11 cellular contexts compared by ENCODE assay signal in genomic region chr4:67131224-67131623, GRCh38.
A peak's percentile ranks its signal among the peaks of the same experiment; 100 is the strongest.
DNase-seq lines count a peak whose midpoint lies in the region; ATAC-seq, FAIRE-seq and TF ChIP-seq lines count a peak whose summit lies in the region.
"Had no signal": no experiment of that assay in that cellular context is flagged by ENCODE, and none has a peak within 500 bp of the region (broad histone marks: within the 10 kb centered on the region; RNA-seq: fewer than 3 reads in every experiment).

No MANE protein-coding gene starts in this region.

- ATAC-seq in GM19452 (IDR thresholded peaks at IDR 0.05; ENCODE audit: unreplicated experiment) = peak; percentile 86
- peak; percentile 98 for ATAC-seq in HG02938 (IDR thresholded peaks at IDR 0.05; ENCODE audit: unreplicated experiment)

- no peaks in the 10 kb centered on the region for H3K27me3 Mint-ChIP-seq in activated naive CD4-positive, alpha-beta T cell treated with anti-CD3 and anti-CD28 coated beads, Interleukin-2, amount 10 ng/mL, durations not matched to agents 7 days and 5 days

- H3K36me3 Mint-ChIP-seq in activated naive CD4-positive, alpha-beta T cell treated with anti-CD3 and anti-CD28 coated beads, Interleukin-2, amount 10 ng/mL, durations not matched to agents 7 days and 5 days = no peaks in the 10 kb centered on the region

- no peak overlapping the region for H3K27ac Mint-ChIP-seq in activated naive CD4-positive, alpha-beta T cell treated with anti-CD3 and anti-CD28 coated beads, Interleukin-2, amount 10 ng/mL, durations not matched to agents 7 days and 5 days

- peak; percentile 0 for DNase-seq in GM12892 (ENCODE audit: insufficient read length)
- DNase-seq in LHCN-M2 (ENCODE audit: low read depth) = peak; percentile 89
- no peak for DNase-seq in mesenteric fat pad (ENCODE audit: low spot score)
- no peak for DNase-seq in activated naive CD4-positive, alpha-beta T cell treated with anti-CD3 and anti-CD28 coated beads, Interleukin-2, amount 10 ng/mL, durations not matched to agents 7 days and 5 days
- no peak for DNase-seq in NCI-H2107 treated with DMSO at 0.1 percent for 48 hours (lab: John Stamatoyannopoulos, UW; ENCODE audit: unreplicated experiment)
- no peak for DNase-seq in NCI-H187 (lab: John Stamatoyannopoulos, UW)
- DNase-seq: foreskin fibroblast, NCI-H1417 treated with DMSO at 0.1 percent for 48 hours, OCI-M1 had no signal

- no peak for FAIRE-seq in GM12892 (lab: Jason Lieb, UNC)

- H3K4me3 Mint-ChIP-seq in activated naive CD4-positive, alpha-beta T cell treated with anti-CD3 and anti-CD28 coated beads, Interleukin-2, amount 10 ng/mL, durations not matched to agents 7 days and 5 days = no peak overlapping the region

- TF ChIP-seq POLR2A in GM12892 (IDR thresholded peaks at IDR 0.05; ENCODE audit: low read depth, low read length) = no peak

- CTCF ChIA-PET in activated naive CD4-positive, alpha-beta T cell treated with anti-CD3 and anti-CD28 coated beads, Interleukin-2, amount 10 ng/mL, durations not matched to agents 7 days and 5 days (lab: Charles Lee) = no interaction called here

- H3K9me3 Mint-ChIP-seq in activated naive CD4-positive, alpha-beta T cell treated with anti-CD3 and anti-CD28 coated beads, Interleukin-2, amount 10 ng/mL, durations not matched to agents 7 days and 5 days = no peaks in the 10 kb centered on the region

- no peaks in the 10 kb centered on the region for H3K4me1 Mint-ChIP-seq in activated naive CD4-positive, alpha-beta T cell treated with anti-CD3 and anti-CD28 coated beads, Interleukin-2, amount 10 ng/mL, durations not matched to agents 7 days and 5 days

Comparison
In these comparisons a context has a peak if more than half of its experiments do, and no peak if none do; other contexts are left out.
1. DNase-seq: peak in GM12892 (single experiment) and LHCN-M2 (single experiment); none in mesenteric fat pad (single experiment), activated naive CD4-positive, alpha-beta T cell treated with anti-CD3 and anti-CD28 coated beads, Interleukin-2, amount 10 ng/mL, durations not matched to agents 7 days and 5 days (single experiment), NCI-H2107 treated with DMSO at 0.1 percent for 48 hours (single experiment) and NCI-H187 (0 of 2).